Comparison of ENCODE assay signal across 16 cellular contexts in the genomic region with DNA sequence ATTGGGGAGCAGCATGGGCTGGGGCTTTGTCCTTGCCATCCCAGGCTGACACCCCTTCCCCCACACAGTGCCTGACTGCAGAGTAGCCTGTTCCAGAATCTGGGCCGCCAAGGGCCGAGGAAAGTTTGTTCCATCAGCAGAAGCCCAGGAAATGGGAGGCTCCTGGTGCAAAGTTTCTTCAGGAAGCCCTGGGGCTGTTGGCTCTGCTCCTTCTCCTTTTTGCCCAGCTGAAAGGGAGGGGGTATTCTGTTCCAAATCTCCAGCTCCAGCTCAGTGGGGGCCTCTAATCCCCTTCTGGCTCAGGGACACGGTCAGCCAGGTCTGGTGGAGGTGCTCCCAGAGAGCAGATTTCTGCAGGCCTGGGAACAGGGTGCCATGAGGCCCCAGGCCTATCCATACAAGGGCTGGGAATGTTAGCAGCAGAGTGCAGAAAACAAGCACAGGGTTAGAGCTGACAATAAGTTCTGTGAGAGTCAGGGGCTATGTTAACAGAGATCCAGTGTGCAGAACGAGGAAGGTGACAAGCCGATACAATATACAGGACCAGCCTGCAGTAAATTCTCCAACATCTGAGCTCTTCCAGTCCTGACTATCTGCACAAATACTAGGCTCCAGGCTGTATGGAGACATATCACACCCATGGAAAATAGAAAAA.
DNase-seq lines count a peak whose midpoint lies in the region; ATAC-seq and TF ChIP-seq lines count a peak whose summit lies in the region.
"Had no signal": no experiment of that assay in that cellular context is flagged by ENCODE, and none has a peak within 500 bp of the region (broad histone marks: within the 10 kb centered on the region; RNA-seq: fewer than 3 reads in every experiment).

No MANE protein-coding gene starts in this region.

- peaks cover 16% of the 10 kb centered on the region for H3K27me3 Mint-ChIP-seq in activated CD4-positive, alpha-beta T cell treated with anti-CD3 and anti-CD28 coated beads for 36 hours

- H3K27ac Mint-ChIP-seq in activated CD4-positive, alpha-beta T cell treated with anti-CD3 and anti-CD28 coated beads for 36 hours: no peak overlapping the region
- H3K27ac Mint-ChIP-seq: activated naive CD8-positive, alpha-beta T cell; naive B cell had no signal

- peak overlapping the region; percentile 52 for H3K4me2 ChIP-seq in Karpas-422 (ENCODE audit: low read depth, low read length, poor library complexity, severe bottlenecking)

- peaks cover 2% of the 10 kb centered on the region for H3K9me3 Mint-ChIP-seq in activated CD4-positive, alpha-beta T cell treated with anti-CD3 and anti-CD28 coated beads for 36 hours (ENCODE audit: low read depth)

- intact Hi-C loops in left ventricle myocardium superior (cut with micrococcal nuclease) (no loop called here), sciatic nerve (cut with DNase I) (no loop called here)
- intact Hi-C loops in activated CD4-positive, alpha-beta T cell treated with anti-CD3 and anti-CD28 coated beads for 36 hours (cut with DNase I, micrococcal nuclease): no loop called here

- H3K36me3 ChIP-seq in Karpas-422 (ENCODE audit: insufficient read depth, low read length): no peaks in the 10 kb centered on the region
- H3K36me3 ChIP-seq: brain microvascular endothelial cell, HAP-1 had no signal

- ATAC-seq in left ventricle myocardium superior (peak; percentile 50), sciatic nerve (peak; percentile 44), HG03439 (IDR thresholded peaks at IDR 0.05; ENCODE audit: unreplicated experiment) (no peak)
- no peak for ATAC-seq in activated CD4-positive, alpha-beta T cell treated with anti-CD3 and anti-CD28 coated beads for 36 hours
- ATAC-seq: activated T-cell treated with anti-CD3 and anti-CD28 coated beads, Interleukin-2, amount 50 U/mL, for 4 hours had no signal

- no peaks in the 10 kb centered on the region for H3K36me3 Mint-ChIP-seq in activated CD4-positive, alpha-beta T cell treated with anti-CD3 and anti-CD28 coated beads for 36 hours (ENCODE audit: low read depth)
- H3K36me3 Mint-ChIP-seq: activated naive CD8-positive, alpha-beta T cell had no signal

- H3K4me3 Mint-ChIP-seq in activated CD4-positive, alpha-beta T cell treated with anti-CD3 and anti-CD28 coated beads for 36 hours: no peak overlapping the region
- H3K4me3 Mint-ChIP-seq: activated naive CD8-positive, alpha-beta T cell; activated T-cell treated with anti-CD3 and anti-CD28 coated beads, Interleukin-2, amount 50 U/mL, for 4 hours had no signal

- H2AFZ ChIP-seq in Karpas-422 (ENCODE audit: low read length): no peak overlapping the region

- H3K9ac ChIP-seq in Karpas-422 (ENCODE audit: low read length): peak overlapping the region; percentile 57

- POLR2A ChIA-PET in activated CD4-positive, alpha-beta T cell treated with anti-CD3 and anti-CD28 coated beads for 36 hours (lab: Charles Lee): no interaction called here

- CTCF ChIA-PET in activated CD4-positive, alpha-beta T cell treated with anti-CD3 and anti-CD28 coated beads for 36 hours (lab: Charles Lee): interaction anchor here (0.6 to 0.8 kb wide), 2 partner anchors 25 to 636 kb away, joined by 3 to 4 read pairs; no protein-coding TSS in a partner anchor

- H3K27me3 ChIP-seq in Karpas-422 (ENCODE audit: low read length): no peaks in the 10 kb centered on the region
- H3K27me3 ChIP-seq: dorsolateral prefrontal cortex had no signal

- H3K4me1 ChIP-seq in Karpas-422 (ENCODE audit: low read length): peaks cover 100% of the 10 kb centered on the region
- H3K4me1 ChIP-seq: HAP-1 had no signal

- H3K9me2 ChIP-seq in Karpas-422 (replicated peaks; ENCODE audit: insufficient read depth, low read length): no peaks in the 10 kb centered on the region

- no peaks in the 10 kb centered on the region for H4K20me1 ChIP-seq in Karpas-422 (ENCODE audit: insufficient read depth, low read depth, low read length)

- no peaks in the 10 kb centered on the region for H3K9me3 ChIP-seq in Karpas-422 (ENCODE audit: low read length)
- H3K9me3 ChIP-seq: Caco-2, HAP-1 had no signal

- no peaks in the 10 kb centered on the region for H3K4me1 Mint-ChIP-seq in activated CD4-positive, alpha-beta T cell treated with anti-CD3 and anti-CD28 coated beads for 36 hours

- H3K4me3 ChIP-seq in Karpas-422 (ENCODE audit: low read length): peak overlapping the region; percentile 36; the same call in 1 of the 2 replicates
- H3K4me3 ChIP-seq: dorsolateral prefrontal cortex, HAP-1 had no signal

- no peaks in the 10 kb centered on the region for H3K79me2 ChIP-seq in Karpas-422 (ENCODE audit: low read length)

- H3K27ac ChIP-seq in Karpas-422 (ENCODE audit: low read length): peak overlapping the region; percentile 89
- H3K27ac ChIP-seq: brain microvascular endothelial cell had no signal

- DNase-seq in Karpas-422 (peak; percentile 45), cerebellar cortex (ENCODE audit: low spot score) (peak; percentile 48), left ventricle myocardium superior (peak; percentile 47), sciatic nerve (ENCODE audit: low spot score) (no peak), erythroblast (lab: John Stamatoyannopoulos, UW) (no peak), GOT3 (lab: John Stamatoyannopoulos, UW) (no peak)
- no peak for DNase-seq in activated CD4-positive, alpha-beta T cell treated with anti-CD3 and anti-CD28 coated beads for 36 hours
- DNase-seq: activated T-cell treated with anti-CD3 and anti-CD28 coated beads, Interleukin-2, amount 50 U/mL, for 4 hours; brain microvascular endothelial cell; left cardiac atrium; naive B cell had no signal

- no peak for TF ChIP-seq POLR2A in erythroblast (IDR thresholded peaks at IDR 0.05; ENCODE audit: low read length)

Comparison
In these comparisons a context has a peak if more than half of its experiments do, and no peak if none do; other contexts are left out.
1. DNase-seq: peak in Karpas-422 (single experiment), cerebellar cortex (single experiment) and left ventricle myocardium superior (single experiment); none in sciatic nerve (single experiment), activated CD4-positive, alpha-beta T cell treated with anti-CD3 and anti-CD28 coated beads for 36 hours (single experiment), erythroblast (0 of 2) and GOT3 (single experiment).
2. ATAC-seq: peak in left ventricle myocardium superior (single experiment) and sciatic nerve (single experiment); none in activated CD4-positive, alpha-beta T cell treated with anti-CD3 and anti-CD28 coated beads for 36 hours (single experiment) and HG03439 (single experiment).